In the genomic region with DNA sequence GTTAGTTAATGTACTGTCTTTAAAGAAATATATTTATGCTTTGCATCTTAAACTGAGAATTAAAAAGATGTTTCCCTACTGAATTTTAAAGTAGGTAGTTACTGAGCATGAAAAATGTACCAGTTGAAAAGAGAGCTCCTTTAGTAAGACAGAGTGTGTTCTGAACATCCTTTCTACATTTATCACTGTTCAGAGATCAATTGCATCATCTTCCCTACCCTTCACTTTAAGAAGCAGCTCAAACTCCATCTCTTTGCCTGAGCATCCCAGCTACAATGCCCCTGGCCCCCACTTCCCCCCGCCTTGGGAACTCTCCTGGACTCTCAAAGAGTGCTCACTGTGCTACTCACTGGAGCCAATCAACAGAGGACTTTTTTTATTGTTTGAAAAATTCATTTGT, we compare ENCODE assay signal across 23 cellular contexts.
"Had no signal": no experiment of that assay in that cellular context is flagged by ENCODE, and none has a peak within 500 bp of the region (broad histone marks: within the 10 kb centered on the region; RNA-seq: fewer than 3 reads in every experiment).

No MANE protein-coding gene starts in this region.

- H3K36me3 ChIP-seq: neural progenitor cell, right atrium auricular region, spleen, transverse colon had no signal

- H2AFZ ChIP-seq: neural progenitor cell had no signal

- H3K27me3 Mint-ChIP-seq: activated T-helper 17 cell treated with anti-CD3 and anti-CD28 coated beads, Interleukin-2, amount 50 U/mL, for 72 hours; central memory CD8-positive, alpha-beta T cell; naive thymus-derived CD8-positive, alpha-beta T cell had no signal

- H3K9me3 Mint-ChIP-seq: central memory CD8-positive, alpha-beta T cell had no signal

- H3K4me3 ChIP-seq: left lung, lower lobe of right lung, neural progenitor cell, right atrium auricular region, spleen, transverse colon had no signal

- ATAC-seq: activated naive CD4-positive, alpha-beta T cell treated with anti-CD3 and anti-CD28 coated beads, Interleukin-2, amount 50 U/mL, for 72 hours; activated T-helper 17 cell treated with anti-CD3 and anti-CD28 coated beads, Interleukin-2, amount 50 U/mL, for 72 hours; left lung; lower lobe of right lung; naive thymus-derived CD8-positive, alpha-beta T cell had no signal

- H3K4me2 ChIP-seq: neural progenitor cell had no signal

- H3K27me3 ChIP-seq: left lung, neural progenitor cell, right atrium auricular region, spleen, transverse colon had no signal

- DNase-seq: activated CD4-positive, alpha-beta T cell treated with anti-CD3 and anti-CD28 coated beads for 48 hours; activated CD4-positive, alpha-beta T cell treated with anti-CD3 and anti-CD28 coated beads, Interleukin-2, amount 50 U/mL, for 48 hours; activated CD8-positive, alpha-beta memory T cell treated with anti-CD3 and anti-CD28 coated beads, Interleukin-2, amount 50 U/mL, for 4 hours; activated naive CD4-positive, alpha-beta T cell; activated T-cell treated with anti-CD3 and anti-CD28 coated beads, Interleukin-2, amount 50 U/mL, for 1 hour; anterior cingulate cortex; dermis blood vessel endothelial cell; effector CD4-positive, alpha-beta T cell; kidney glomerular epithelial cell; left lung; lower lobe of right lung; mesenchymal stem cell; naive thymus-derived CD8-positive, alpha-beta T cell; spleen; stimulated activated naive CD4-positive, alpha-beta T cell treated with Interleukin-2 at 50 U/mL for 16 hours; transverse colon had no signal

- H3K4me1 Mint-ChIP-seq: central memory CD8-positive, alpha-beta T cell had no signal

- H3K27ac ChIP-seq: epithelial cell of prostate, left lung, lower lobe of right lung, neural progenitor cell, right atrium auricular region, spleen, VCaP had no signal

- H3K4me3 Mint-ChIP-seq: activated T-helper 17 cell treated with anti-CD3 and anti-CD28 coated beads, Interleukin-2, amount 50 U/mL, for 72 hours; central memory CD8-positive, alpha-beta T cell; naive thymus-derived CD8-positive, alpha-beta T cell; neural progenitor cell had no signal

- H3K27ac Mint-ChIP-seq: activated naive CD4-positive, alpha-beta T cell treated with anti-CD3 and anti-CD28 coated beads, Interleukin-2, amount 50 U/mL, for 72 hours; activated T-helper 17 cell treated with anti-CD3 and anti-CD28 coated beads, Interleukin-2, amount 50 U/mL, for 72 hours; neural progenitor cell had no signal

- H3K4me1 ChIP-seq: neural progenitor cell, right atrium auricular region had no signal

- H3K9me3 ChIP-seq: left lung, lower lobe of right lung, right atrium auricular region, transverse colon had no signal
